16 cellular contexts compared by ENCODE assay signal in genomic region chr14:30195946-30196345, GRCh38.
DNase-seq lines count a peak whose midpoint lies in the region; ATAC-seq and TF ChIP-seq lines count a peak whose summit lies in the region.
"Had no signal": no experiment of that assay in that cellular context is flagged by ENCODE, and none has a peak within 500 bp of the region (broad histone marks: within the 10 kb centered on the region; RNA-seq: fewer than 3 reads in every experiment).

No MANE protein-coding gene starts in this region.

- H3K4me2 ChIP-seq in GM23338 = 0 out of 2 replicates have a peak overlapping the region, but pooled peaks have one; percentile 13
- H3K4me2 ChIP-seq: A549 had no signal

- POLR2A ChIA-PET in activated CD4-positive, alpha-beta T cell treated with anti-CD3 and anti-CD28 coated beads, Interleukin-2, amount 10 ng/mL, durations not matched to agents 7 days and 5 days (lab: Charles Lee) = no interaction called here

- no peaks in the 10 kb centered on the region for H3K36me3 Mint-ChIP-seq in GM23338 (ENCODE audit: low read depth)
- H3K36me3 Mint-ChIP-seq in activated CD4-positive, alpha-beta T cell treated with anti-CD3 and anti-CD28 coated beads, Interleukin-2, amount 10 ng/mL, durations not matched to agents 7 days and 5 days (ENCODE audit: low read depth) = no peaks in the 10 kb centered on the region
- H3K36me3 Mint-ChIP-seq: natural killer cell treated with Interleukin-12 subunit alpha and Interleukin-12 subunit beta and Interleukin-15 and Interleukin-18, amount 100 ng/mL, for 72 hours had no signal

- H3K4me3 ChIP-seq in GM23338 (no peak overlapping the region), RWPE2 (ENCODE audit: severe bottlenecking) (no peak overlapping the region), fibroblast of pulmonary artery (replicated peaks; ENCODE audit: low read depth, low read length) (no peak overlapping the region)
- H3K4me3 ChIP-seq: A549, tibial nerve had no signal

- DNase-seq in A172 (ENCODE audit: low spot score) (peak; percentile 19), GM23338 (ENCODE audit: low spot score) (peak; percentile 7), RWPE2 (ENCODE audit: low spot score) (no peak), fibroblast of pulmonary artery (ENCODE audit: low read depth) (peak; percentile 42), foreskin melanocyte (no peak), NOMO-1 treated with DMSO at 0.1 percent for 48 hours (lab: John Stamatoyannopoulos, UW; ENCODE audit: unreplicated experiment) (no peak)
- no peak for DNase-seq in stimulated activated CD4-positive, alpha-beta T cell treated with anti-CD3 and anti-CD28 coated beads, Interleukin-4, amount 100 ng/mL, for 4 hours
- DNase-seq in activated CD4-positive, alpha-beta T cell treated with anti-CD3 and anti-CD28 coated beads, Interleukin-2, amount 10 ng/mL, durations not matched to agents 7 days and 5 days = no peak
- DNase-seq: activated CD8-positive, alpha-beta T cell treated with anti-CD3 and anti-CD28 coated beads, Interleukin-2, amount 10 ng/mL, durations not matched to agents 7 days and 5 days; brain microvascular endothelial cell; OCI-M1; retina; stimulated activated CD4-positive, alpha-beta T cell treated with anti-CD3 and anti-CD28 coated beads, Interleukin-4, amount 100 ng/mL, for 1 hour had no signal

- H3K9me3 ChIP-seq in RWPE2 (ENCODE audit: severe bottlenecking) = no peaks in the 10 kb centered on the region
- H3K9me3 ChIP-seq: A549, tibial nerve had no signal

- H4K20me1 ChIP-seq in GM23338 (replicated peaks; ENCODE audit: insufficient read depth) = no peaks in the 10 kb centered on the region

- H3K9me2 ChIP-seq in GM23338 (ENCODE audit: insufficient read depth) = no peaks in the 10 kb centered on the region; the same call in 1 of the 2 replicates

- H2AFZ ChIP-seq in GM23338 = no peak overlapping the region

- H3K9me3 Mint-ChIP-seq in GM23338 = no peaks in the 10 kb centered on the region
- no peaks in the 10 kb centered on the region for H3K9me3 Mint-ChIP-seq in activated CD4-positive, alpha-beta T cell treated with anti-CD3 and anti-CD28 coated beads, Interleukin-2, amount 10 ng/mL, durations not matched to agents 7 days and 5 days

- CTCF ChIA-PET in activated CD4-positive, alpha-beta T cell treated with anti-CD3 and anti-CD28 coated beads, Interleukin-2, amount 10 ng/mL, durations not matched to agents 7 days and 5 days (lab: Charles Lee) = no interaction called here

- H3K27ac ChIP-seq in GM23338 (ENCODE audit: low read depth) (no peak overlapping the region), RWPE2 (ENCODE audit: poor library complexity, severe bottlenecking) (peak overlapping the region; percentile 95)
- H3K27ac ChIP-seq: A549 had no signal

- H3K36me3 ChIP-seq in GM23338 (ENCODE audit: insufficient read depth) (no peaks in the 10 kb centered on the region), RWPE2 (ENCODE audit: low read depth) (no peaks in the 10 kb centered on the region)
- H3K36me3 ChIP-seq: brain microvascular endothelial cell, tibial nerve had no signal

- no peaks in the 10 kb centered on the region for H3F3A ChIP-seq in GM23338 (replicated peaks; ENCODE audit: low read depth)

- no peaks in the 10 kb centered on the region for H3K79me2 ChIP-seq in GM23338 (replicated peaks; ENCODE audit: insufficient read depth)

- H3K4me1 ChIP-seq in GM23338 (ENCODE audit: insufficient read depth) (no peaks in the 10 kb centered on the region), RWPE2 (ENCODE audit: insufficient read depth, poor library complexity, severe bottlenecking) (peaks cover 28% of the 10 kb centered on the region)
- H3K4me1 ChIP-seq: A549 had no signal

- H3K4me3 Mint-ChIP-seq in GM23338 = no peak overlapping the region
- no peak overlapping the region for H3K4me3 Mint-ChIP-seq in activated CD4-positive, alpha-beta T cell treated with anti-CD3 and anti-CD28 coated beads, Interleukin-2, amount 10 ng/mL, durations not matched to agents 7 days and 5 days
- H3K4me3 Mint-ChIP-seq: activated CD8-positive, alpha-beta T cell treated with anti-CD3 and anti-CD28 coated beads, Interleukin-2, amount 10 ng/mL, durations not matched to agents 7 days and 5 days; natural killer cell treated with Interleukin-12 subunit alpha and Interleukin-12 subunit beta and Interleukin-15 and Interleukin-18, amount 100 ng/mL, for 72 hours had no signal

- H3K27ac Mint-ChIP-seq in GM23338 = peak overlapping the region; percentile 53; the same call in 1 of the 2 replicates
- H3K27ac Mint-ChIP-seq in activated CD4-positive, alpha-beta T cell treated with anti-CD3 and anti-CD28 coated beads, Interleukin-2, amount 10 ng/mL, durations not matched to agents 7 days and 5 days = no peak overlapping the region
- H3K27ac Mint-ChIP-seq: activated CD8-positive, alpha-beta T cell treated with anti-CD3 and anti-CD28 coated beads, Interleukin-2, amount 10 ng/mL, durations not matched to agents 7 days and 5 days; natural killer cell treated with Interleukin-12 subunit alpha and Interleukin-12 subunit beta and Interleukin-15 and Interleukin-18, amount 100 ng/mL, for 72 hours had no signal

- ATAC-seq in GM23338 (peak; percentile 54), RWPE2 (ENCODE audit: low read depth) (no peak)
- ATAC-seq: A549; activated CD8-positive, alpha-beta T cell treated with anti-CD3 and anti-CD28 coated beads, Interleukin-2, amount 10 ng/mL, durations not matched to agents 7 days and 5 days; natural killer cell treated with Interleukin-12 subunit alpha and Interleukin-12 subunit beta and Interleukin-15 and Interleukin-18, amount 100 ng/mL, for 72 hours had no signal

- H3K4me1 Mint-ChIP-seq in GM23338 = peaks cover 8% of the 10 kb centered on the region
- no peaks in the 10 kb centered on the region for H3K4me1 Mint-ChIP-seq in activated CD4-positive, alpha-beta T cell treated with anti-CD3 and anti-CD28 coated beads, Interleukin-2, amount 10 ng/mL, durations not matched to agents 7 days and 5 days

- TF ChIP-seq CTCF in GM23338 (conservative IDR thresholded peaks at IDR 0.05; ENCODE audit: low read depth in 2 of 2) = no peak
- TF ChIP-seq CTCF in RWPE2 (IDR thresholded peaks at IDR 0.05; ENCODE audit: poor library complexity, severe bottlenecking) = no peak
- no peak for TF ChIP-seq CTCF in fibroblast of pulmonary artery (IDR thresholded peaks at IDR 0.05; ENCODE audit: low read length, missing control alignments)

- H3K27me3 ChIP-seq in GM23338 (ENCODE audit: insufficient read depth) (no peaks in the 10 kb centered on the region), RWPE2 (ENCODE audit: insufficient read depth, poor library complexity, severe bottlenecking) (no peaks in the 10 kb centered on the region)
- H3K27me3 ChIP-seq: brain microvascular endothelial cell, tibial nerve had no signal

- H3K27me3 Mint-ChIP-seq in GM23338 (ENCODE audit: insufficient read depth, low read depth, poor library complexity) = no peaks in the 10 kb centered on the region
- H3K27me3 Mint-ChIP-seq in activated CD4-positive, alpha-beta T cell treated with anti-CD3 and anti-CD28 coated beads, Interleukin-2, amount 10 ng/mL, durations not matched to agents 7 days and 5 days = no peaks in the 10 kb centered on the region
- H3K27me3 Mint-ChIP-seq: natural killer cell treated with Interleukin-12 subunit alpha and Interleukin-12 subunit beta and Interleukin-15 and Interleukin-18, amount 100 ng/mL, for 72 hours had no signal

TF ChIP-seq in GM23338, 12 proteins besides CTCF, POLR2A, EP300 and RAD21:
- TF ChIP-seq ETS1 (IDR thresholded peaks at IDR 0.05) (no peak), JUNB (IDR thresholded peaks at IDR 0.05; ENCODE audit: unreplicated experiment) (no peak)

Comparison
In these comparisons a context has a peak if more than half of its experiments do, and no peak if none do; other contexts are left out.
1. DNase-seq: peak in A172 (single experiment), GM23338 (single experiment) and fibroblast of pulmonary artery (single experiment); none in RWPE2 (single experiment), foreskin melanocyte (single experiment), stimulated activated CD4-positive, alpha-beta T cell treated with anti-CD3 and anti-CD28 coated beads, Interleukin-4, amount 100 ng/mL, for 4 hours (0 of 2), NOMO-1 treated with DMSO at 0.1 percent for 48 hours (single experiment) and activated CD4-positive, alpha-beta T cell treated with anti-CD3 and anti-CD28 coated beads, Interleukin-2, amount 10 ng/mL, durations not matched to agents 7 days and 5 days (single experiment).